In the genomic region with DNA sequence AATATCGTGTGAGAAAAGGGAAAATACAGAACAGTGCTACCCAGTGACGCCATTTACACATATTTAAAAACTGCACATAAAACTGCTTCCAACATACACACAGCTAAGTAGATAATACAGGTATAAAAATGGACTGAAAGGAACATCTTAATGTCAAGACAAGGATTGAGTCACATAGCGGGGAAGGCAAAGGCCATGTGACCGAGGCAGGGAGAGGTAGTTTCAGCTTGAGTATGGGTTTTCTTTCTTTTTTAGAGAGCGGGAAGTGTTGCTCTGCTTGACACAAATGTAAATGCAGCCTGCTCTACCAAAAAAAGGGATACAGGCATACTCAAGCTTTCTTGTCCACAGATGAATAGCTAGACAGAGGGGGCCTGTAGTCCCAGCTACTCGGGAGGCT, we compare ENCODE assay signal across 24 cellular contexts. TPM values are rescaled to one million over a fixed set of nuclear protein-coding genes. Genes with fewer than 3 reads are reported as not detected.
"Had no signal": no experiment of that assay in that cellular context is flagged by ENCODE, and none has a peak within 500 bp of the region (broad histone marks: within the 10 kb centered on the region; RNA-seq: fewer than 3 reads in every experiment).

No MANE protein-coding gene starts in this region.

- ATAC-seq: effector memory CD8-positive, alpha-beta T cell; heart right ventricle; left cardiac atrium; left lung; natural killer cell; psoas muscle; right cardiac atrium; stimulated activated effector memory CD8-positive, alpha-beta T cell treated with anti-CD3 and anti-CD28 coated beads, Interleukin-12 subunit alpha, Interleukin-12 subunit beta, amount 100 ng/mL, for 72 hours; stimulated activated naive CD8-positive, alpha-beta T cell treated with anti-CD3 and anti-CD28 coated beads, Interleukin-15, Interleukin-2, amounts not matched to agents 100 U/mL and 50 U/mL, for 24 hours; upper lobe of right lung had no signal

- H3K4me3 Mint-ChIP-seq: effector memory CD8-positive, alpha-beta T cell; natural killer cell; stimulated activated effector memory CD8-positive, alpha-beta T cell treated with anti-CD3 and anti-CD28 coated beads, Interleukin-12 subunit alpha, Interleukin-12 subunit beta, amount 100 ng/mL, for 72 hours had no signal

- DNase-seq: cortex of kidney; effector memory CD8-positive, alpha-beta T cell; erythroblast; esophagus squamous epithelium; foreskin melanocyte; glutamatergic neuron; heart right ventricle; hippocampal formation; left cardiac atrium; left lung; natural killer cell; occipital lobe; ovary; psoas muscle; right cardiac atrium; sigmoid colon; stimulated activated CD4-positive, alpha-beta T cell treated with anti-CD3 and anti-CD28 coated beads, Interleukin-2, amount 100 ng/mL, for 24 hours; stimulated activated CD4-positive, alpha-beta T cell treated with anti-CD3 and anti-CD28 coated beads, Interleukin-4, amount 100 ng/mL, for 24 hours; stimulated activated naive CD8-positive, alpha-beta T cell treated with anti-CD3 and anti-CD28 coated beads, Interleukin-15, Interleukin-2, amounts not matched to agents 100 U/mL and 50 U/mL, for 24 hours; upper lobe of right lung; uterus had no signal

- H3K36me3 Mint-ChIP-seq: natural killer cell; stimulated activated effector memory CD8-positive, alpha-beta T cell treated with anti-CD3 and anti-CD28 coated beads, Interleukin-12 subunit alpha, Interleukin-12 subunit beta, amount 100 ng/mL, for 72 hours had no signal

- H3K27ac Mint-ChIP-seq: effector memory CD8-positive, alpha-beta T cell; natural killer cell; stimulated activated effector memory CD8-positive, alpha-beta T cell treated with anti-CD3 and anti-CD28 coated beads, Interleukin-12 subunit alpha, Interleukin-12 subunit beta, amount 100 ng/mL, for 72 hours had no signal

- H3K4me3 ChIP-seq: esophagus squamous epithelium, heart right ventricle, left lung, ovary, psoas muscle, sigmoid colon, thoracic aorta, tibial nerve, upper lobe of right lung, uterus had no signal

- H3K4me1 Mint-ChIP-seq: natural killer cell; stimulated activated effector memory CD8-positive, alpha-beta T cell treated with anti-CD3 and anti-CD28 coated beads, Interleukin-12 subunit alpha, Interleukin-12 subunit beta, amount 100 ng/mL, for 72 hours had no signal

- H3K9me3 Mint-ChIP-seq: natural killer cell had no signal

RNA-seq across cellular contexts. Expression of a gene that starts 46.5 kb away (rescaled TPM):
- total RNA-seq: occipital lobe had no signal
